2 cellular contexts compared by ENCODE assay signal in the genomic region with DNA sequence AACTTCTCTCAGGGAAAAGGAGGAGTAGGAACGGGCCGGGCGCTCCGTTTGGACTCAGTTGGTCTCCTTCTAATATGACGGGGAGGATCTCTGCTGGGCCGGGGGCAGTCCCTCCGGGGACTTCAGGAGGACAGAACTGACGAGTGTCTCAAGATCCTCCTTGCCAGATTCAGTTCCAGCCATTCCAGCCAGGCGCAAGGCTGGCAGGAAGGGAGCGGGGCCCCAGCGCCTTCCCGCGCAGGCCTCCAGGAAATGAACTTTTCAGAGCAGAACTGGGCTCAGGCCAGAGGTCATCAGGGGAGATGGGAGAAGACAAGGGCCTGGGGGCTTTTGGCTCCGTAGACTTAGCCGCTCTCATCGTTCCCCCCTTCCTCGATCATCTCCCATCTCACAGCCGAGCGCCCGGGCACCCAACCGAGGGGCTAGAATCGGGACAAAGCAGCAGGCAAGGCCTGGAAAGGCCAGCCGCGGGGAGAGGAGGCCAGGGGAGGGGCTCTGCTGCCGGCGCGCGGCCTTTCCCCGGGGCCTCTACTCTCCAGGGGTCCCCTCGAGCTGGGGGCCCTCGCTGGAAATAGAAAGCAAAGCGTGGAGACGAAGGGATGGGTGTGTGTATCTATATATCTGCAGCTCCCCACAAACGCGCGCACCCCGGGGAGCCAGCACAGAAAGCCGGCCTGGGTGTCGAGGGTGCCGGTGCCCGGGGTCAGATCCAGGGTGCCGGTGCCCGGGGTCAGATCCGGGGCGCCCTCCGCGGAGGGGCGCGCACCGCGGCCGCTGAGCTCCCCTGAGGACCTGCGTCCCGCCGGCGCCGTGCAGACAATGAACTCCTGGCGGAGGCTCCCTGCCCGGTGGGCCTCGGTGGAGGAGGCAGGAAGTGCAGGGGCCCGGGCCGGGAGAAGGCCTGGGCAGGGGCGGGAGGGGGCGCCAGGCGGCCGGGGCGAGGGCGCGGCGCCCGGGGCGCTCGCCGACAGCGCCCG.
TF ChIP-seq lines count a peak whose summit lies in the region.

No MANE protein-coding gene starts in this region.

TF ChIP-seq in GM12878, 131 proteins besides CTCF, POLR2A, EP300 and RAD21:
- TF ChIP-seq IKZF1 (conservative IDR thresholded peaks at IDR 0.05), result no peak
- no peak for TF ChIP-seq ESRRA (IDR thresholded peaks at IDR 0.05; ENCODE audit: low read length)

TF ChIP-seq in HepG2, 621 proteins besides CTCF, POLR2A, EP300 and RAD21 (continues in another document):
- TF ChIP-seq ZNF788 (CRISPR knock-in tag; IDR thresholded peaks at IDR 0.05; ENCODE audit: borderline replicate concordance), result no peak
- no peak for TF ChIP-seq CBX1 (IDR thresholded peaks at IDR 0.05; ENCODE audit: low read depth)
- TF ChIP-seq SIN3B (IDR thresholded peaks at IDR 0.05; ENCODE audit: low read length), result no peak
- no peak for TF ChIP-seq HOXA3 (CRISPR knock-in tag; IDR thresholded peaks at IDR 0.05)
- no peak for TF ChIP-seq MAX (IDR thresholded peaks at IDR 0.05)
- TF ChIP-seq ZSCAN30 (CRISPR knock-in tag; IDR thresholded peaks at IDR 0.05), result no peak
- TF ChIP-seq ZNF768 (CRISPR knock-in tag; IDR thresholded peaks at IDR 0.05), result 0 out of 2 replicates have a peak, but pooled peaks have one; percentile 20
- no peak for TF ChIP-seq ZNF530 (CRISPR knock-in tag; IDR thresholded peaks at IDR 0.05; ENCODE audit: low read depth)
- TF ChIP-seq SRSF1 (optimal IDR thresholded peaks at IDR 0.05; ENCODE audit: low read depth, low read length), result no peak
- TF ChIP-seq ATF3 (CRISPR knock-in tag; IDR thresholded peaks at IDR 0.05), result no peak
- no peak for TF ChIP-seq MATR3 (CRISPR knock-in tag; IDR thresholded peaks at IDR 0.05)
- TF ChIP-seq NONO (IDR thresholded peaks at IDR 0.05), result no peak
- TF ChIP-seq NONO (CRISPR knock-in tag; conservative IDR thresholded peaks at IDR 0.05), result no peak
- TF ChIP-seq, protein P1, sequence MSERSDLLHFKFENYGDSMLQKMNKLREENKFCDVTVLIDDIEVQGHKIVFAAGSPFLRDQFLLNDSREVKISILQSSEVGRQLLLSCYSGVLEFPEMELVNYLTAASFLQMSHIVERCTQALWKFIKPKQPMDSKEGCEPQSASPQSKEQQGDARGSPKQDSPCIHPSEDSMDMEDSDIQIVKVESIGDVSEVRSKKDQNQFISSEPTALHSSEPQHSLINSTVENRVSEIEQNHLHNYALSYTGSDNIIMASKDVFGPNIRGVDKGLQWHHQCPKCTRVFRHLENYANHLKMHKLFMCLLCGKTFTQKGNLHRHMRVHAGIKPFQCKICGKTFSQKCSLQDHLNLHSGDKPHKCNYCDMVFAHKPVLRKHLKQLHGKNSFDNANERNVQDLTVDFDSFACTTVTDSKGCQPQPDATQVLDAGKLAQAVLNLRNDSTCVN (CRISPR knock-in tag; IDR thresholded peaks at IDR 0.05; ENCODE audit: borderline replicate concordance), result no peak
- no peak for TF ChIP-seq MTF1 (CRISPR knock-in tag; IDR thresholded peaks at IDR 0.05)
- no peak for TF ChIP-seq ZNF792 (CRISPR knock-in tag; IDR thresholded peaks at IDR 0.05)
- no peak for TF ChIP-seq CREB1 (IDR thresholded peaks at IDR 0.05)
- TF ChIP-seq CREB1 (CRISPR knock-in tag; IDR thresholded peaks at IDR 0.05), result no peak
- TF ChIP-seq PPARG (CRISPR knock-in tag; conservative IDR thresholded peaks at IDR 0.05), result no peak
- TF ChIP-seq DBP (CRISPR knock-in tag; IDR thresholded peaks at IDR 0.05; ENCODE audit: not compliant biosample characterization), result no peak
- TF ChIP-seq GABPB1 (CRISPR knock-in tag; IDR thresholded peaks at IDR 0.05), result peak; percentile 76; the same call in 1 of the 2 replicates
- no peak for TF ChIP-seq ZBTB46 (CRISPR knock-in tag; IDR thresholded peaks at IDR 0.05; ENCODE audit: borderline replicate concordance)
- no peak for TF ChIP-seq ZNF879 (CRISPR knock-in tag; IDR thresholded peaks at IDR 0.05)
- no peak for TF ChIP-seq SRSF4 (IDR thresholded peaks at IDR 0.05; ENCODE audit: low read depth, low read length, poor library complexity, severe bottlenecking)
- no peak for TF ChIP-seq SKI (IDR thresholded peaks at IDR 0.05; ENCODE audit: partially characterized antibody)
- no peak for TF ChIP-seq ZBTB7A (CRISPR knock-in tag; IDR thresholded peaks at IDR 0.05)
- TF ChIP-seq ZSCAN20 (CRISPR knock-in tag; IDR thresholded peaks at IDR 0.05; ENCODE audit: borderline replicate concordance), result no peak
- TF ChIP-seq CSRNP2 (CRISPR knock-in tag; conservative IDR thresholded peaks at IDR 0.05; ENCODE audit: low read depth), result no peak
- TF ChIP-seq, protein P2, sequence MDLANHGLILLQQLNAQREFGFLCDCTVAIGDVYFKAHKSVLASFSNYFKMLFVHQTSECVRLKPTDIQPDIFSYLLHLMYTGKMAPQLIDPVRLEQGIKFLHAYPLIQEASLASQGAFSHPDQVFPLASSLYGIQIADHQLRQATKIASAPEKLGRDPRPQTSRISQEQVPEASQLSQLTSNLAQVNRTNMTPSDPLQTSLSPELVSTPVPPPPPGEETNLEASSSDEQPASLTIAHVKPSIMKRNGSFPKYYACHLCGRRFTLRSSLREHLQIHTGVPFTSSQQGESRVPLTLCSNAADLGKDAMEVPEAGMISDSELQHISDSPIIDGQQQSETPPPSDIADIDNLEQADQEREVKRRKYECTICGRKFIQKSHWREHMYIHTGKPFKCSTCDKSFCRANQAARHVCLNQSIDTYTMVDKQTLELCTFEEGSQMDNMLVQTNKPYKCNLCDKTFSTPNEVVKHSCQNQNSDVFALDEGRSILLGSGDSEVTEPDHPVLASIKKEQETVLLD (CRISPR knock-in tag; IDR thresholded peaks at IDR 0.05; ENCODE audit: low read depth), result no peak
- TF ChIP-seq PHF21A (CRISPR knock-in tag; IDR thresholded peaks at IDR 0.05), result no peak
- TF ChIP-seq PCBP2 (optimal IDR thresholded peaks at IDR 0.05; ENCODE audit: low read depth, low read length, poor library complexity, severe bottlenecking), result no peak
- TF ChIP-seq SNAI1 (CRISPR knock-in tag; IDR thresholded peaks at IDR 0.05; ENCODE audit: borderline replicate concordance), result no peak
- TF ChIP-seq SPEN (CRISPR knock-in tag; IDR thresholded peaks at IDR 0.05; ENCODE audit: low read depth), result no peak
- TF ChIP-seq HOXA9 (CRISPR knock-in tag; IDR thresholded peaks at IDR 0.05; ENCODE audit: borderline replicate concordance), result 0 out of 2 replicates have a peak, but pooled peaks have one; percentile 51
- TF ChIP-seq, protein P3, sequence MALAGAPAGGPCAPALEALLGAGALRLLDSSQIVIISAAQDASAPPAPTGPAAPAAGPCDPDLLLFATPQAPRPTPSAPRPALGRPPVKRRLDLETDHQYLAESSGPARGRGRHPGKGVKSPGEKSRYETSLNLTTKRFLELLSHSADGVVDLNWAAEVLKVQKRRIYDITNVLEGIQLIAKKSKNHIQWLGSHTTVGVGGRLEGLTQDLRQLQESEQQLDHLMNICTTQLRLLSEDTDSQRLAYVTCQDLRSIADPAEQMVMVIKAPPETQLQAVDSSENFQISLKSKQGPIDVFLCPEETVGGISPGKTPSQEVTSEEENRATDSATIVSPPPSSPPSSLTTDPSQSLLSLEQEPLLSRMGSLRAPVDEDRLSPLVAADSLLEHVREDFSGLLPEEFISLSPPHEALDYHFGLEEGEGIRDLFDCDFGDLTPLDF (CRISPR knock-in tag; IDR thresholded peaks at IDR 0.05), result no peak
- no peak for TF ChIP-seq GTF2F1 (IDR thresholded peaks at IDR 0.05; ENCODE audit: low read length)
- TF ChIP-seq NR1H2 (CRISPR knock-in tag; IDR thresholded peaks at IDR 0.05; ENCODE audit: borderline replicate concordance, low read depth), result no peak
- TF ChIP-seq, protein P4, sequence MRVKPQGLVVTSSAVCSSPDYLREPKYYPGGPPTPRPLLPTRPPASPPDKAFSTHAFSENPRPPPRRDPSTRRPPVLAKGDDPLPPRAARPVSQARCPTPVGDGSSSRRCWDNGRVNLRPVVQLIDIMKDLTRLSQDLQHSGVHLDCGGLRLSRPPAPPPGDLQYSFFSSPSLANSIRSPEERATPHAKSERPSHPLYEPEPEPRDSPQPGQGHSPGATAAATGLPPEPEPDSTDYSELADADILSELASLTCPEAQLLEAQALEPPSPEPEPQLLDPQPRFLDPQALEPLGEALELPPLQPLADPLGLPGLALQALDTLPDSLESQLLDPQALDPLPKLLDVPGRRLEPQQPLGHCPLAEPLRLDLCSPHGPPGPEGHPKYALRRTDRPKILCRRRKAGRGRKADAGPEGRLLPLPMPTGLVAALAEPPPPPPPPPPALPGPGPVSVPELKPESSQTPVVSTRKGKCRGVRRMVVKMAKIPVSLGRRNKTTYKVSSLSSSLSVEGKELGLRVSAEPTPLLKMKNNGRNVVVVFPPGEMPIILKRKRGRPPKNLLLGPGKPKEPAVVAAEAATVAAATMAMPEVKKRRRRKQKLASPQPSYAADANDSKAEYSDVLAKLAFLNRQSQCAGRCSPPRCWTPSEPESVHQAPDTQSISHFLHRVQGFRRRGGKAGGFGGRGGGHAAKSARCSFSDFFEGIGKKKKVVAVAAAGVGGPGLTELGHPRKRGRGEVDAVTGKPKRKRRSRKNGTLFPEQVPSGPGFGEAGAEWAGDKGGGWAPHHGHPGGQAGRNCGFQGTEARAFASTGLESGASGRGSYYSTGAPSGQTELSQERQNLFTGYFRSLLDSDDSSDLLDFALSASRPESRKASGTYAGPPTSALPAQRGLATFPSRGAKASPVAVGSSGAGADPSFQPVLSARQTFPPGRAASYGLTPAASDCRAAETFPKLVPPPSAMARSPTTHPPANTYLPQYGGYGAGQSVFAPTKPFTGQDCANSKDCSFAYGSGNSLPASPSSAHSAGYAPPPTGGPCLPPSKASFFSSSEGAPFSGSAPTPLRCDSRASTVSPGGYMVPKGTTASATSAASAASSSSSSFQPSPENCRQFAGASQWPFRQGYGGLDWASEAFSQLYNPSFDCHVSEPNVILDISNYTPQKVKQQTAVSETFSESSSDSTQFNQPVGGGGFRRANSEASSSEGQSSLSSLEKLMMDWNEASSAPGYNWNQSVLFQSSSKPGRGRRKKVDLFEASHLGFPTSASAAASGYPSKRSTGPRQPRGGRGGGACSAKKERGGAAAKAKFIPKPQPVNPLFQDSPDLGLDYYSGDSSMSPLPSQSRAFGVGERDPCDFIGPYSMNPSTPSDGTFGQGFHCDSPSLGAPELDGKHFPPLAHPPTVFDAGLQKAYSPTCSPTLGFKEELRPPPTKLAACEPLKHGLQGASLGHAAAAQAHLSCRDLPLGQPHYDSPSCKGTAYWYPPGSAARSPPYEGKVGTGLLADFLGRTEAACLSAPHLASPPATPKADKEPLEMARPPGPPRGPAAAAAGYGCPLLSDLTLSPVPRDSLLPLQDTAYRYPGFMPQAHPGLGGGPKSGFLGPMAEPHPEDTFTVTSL (CRISPR knock-in tag; IDR thresholded peaks at IDR 0.05; ENCODE audit: borderline replicate concordance), result no peak
- no peak for TF ChIP-seq LRRFIP1 (CRISPR knock-in tag; conservative IDR thresholded peaks at IDR 0.05)
- TF ChIP-seq GABPA (IDR thresholded peaks at IDR 0.05; ENCODE audit: low read depth, low read length), result peak; percentile 40; the same call in 1 of the 2 replicates
- peak; percentile 49 for TF ChIP-seq GABPA (CRISPR knock-in tag; IDR thresholded peaks at IDR 0.05; ENCODE audit: low read depth)
